Comparison of ENCODE assay signal across 11 cellular contexts in genomic region chr2:85288244-85288725, GRCh38. TPM values are rescaled to one million over a fixed set of nuclear protein-coding genes. Genes with fewer than 3 reads are reported as not detected.
DNase-seq lines count a peak whose midpoint lies in the region; TF ChIP-seq lines count a peak whose summit lies in the region.
"Had no signal": no experiment of that assay in that cellular context is flagged by ENCODE, and none has a peak within 500 bp of the region (broad histone marks: within the 10 kb centered on the region; RNA-seq: fewer than 3 reads in every experiment).

No MANE protein-coding gene starts in this region.

- POLR2A ChIA-PET in CD8-positive, alpha-beta memory T cell (lab: Charles Lee): no interaction called here

- H3K4me3 Mint-ChIP-seq in CD8-positive, alpha-beta memory T cell: no peak overlapping the region
- H3K4me3 Mint-ChIP-seq: CD14-positive monocyte had no signal

- CTCF ChIA-PET in CD8-positive, alpha-beta memory T cell (lab: Charles Lee): interaction anchor here (7.2 to 11.8 kb wide), 2 partner anchors 11 to 19 kb away, joined by 62 to 130 read pairs; no protein-coding TSS in a partner anchor

- no peaks in the 10 kb centered on the region for H3K9me2 ChIP-seq in Karpas-422 (replicated peaks; ENCODE audit: insufficient read depth, low read length)

- H3K27me3 ChIP-seq in CD8-positive, alpha-beta memory T cell (ENCODE audit: insufficient read depth, low read length, poor library complexity, severe bottlenecking): no peaks in the 10 kb centered on the region
- H3K27me3 ChIP-seq in Karpas-422 (ENCODE audit: low read length): no peaks in the 10 kb centered on the region

- H3K9me3 Mint-ChIP-seq in CD8-positive, alpha-beta memory T cell: no peaks in the 10 kb centered on the region
- H3K9me3 Mint-ChIP-seq: activated T-helper 2 cell treated with anti-CD3 and anti-CD28 coated beads, Interferon-gamma antibody, Interleukin-2, Interleukin-4, amounts not matched to agents 10 μg/mL and 5 μg/mL and 100 μg/mL, durations not matched to agents 14 hours and 24 hours and 36 hours; CD14-positive monocyte had no signal

- H3K4me3 ChIP-seq in AG10803 (ENCODE audit: low read length): no peak overlapping the region
- no peak overlapping the region for H3K4me3 ChIP-seq in cardiac fibroblast (replicated peaks in 1 of 2; ENCODE audit: low read depth in 2 of 2, low read length in 2 of 2)
- no peak overlapping the region for H3K4me3 ChIP-seq in CD8-positive, alpha-beta memory T cell (ENCODE audit: low read length)
- H3K4me3 ChIP-seq in Karpas-422 (ENCODE audit: low read length): no peak overlapping the region

- no peak overlapping the region for H3K9ac ChIP-seq in Karpas-422 (ENCODE audit: low read length)

- no peak overlapping the region for H2AFZ ChIP-seq in Karpas-422 (ENCODE audit: low read length)

- no peaks in the 10 kb centered on the region for H4K20me1 ChIP-seq in Karpas-422 (ENCODE audit: insufficient read depth, low read depth, low read length)

- H3K4me2 ChIP-seq in Karpas-422 (ENCODE audit: low read depth, low read length, poor library complexity, severe bottlenecking): no peak overlapping the region

- no peaks in the 10 kb centered on the region for H3K79me2 ChIP-seq in Karpas-422 (ENCODE audit: low read length)

- H3K27me3 Mint-ChIP-seq in CD8-positive, alpha-beta memory T cell: peaks cover 2 to 4% of the 10 kb centered on the region in 2 donors

- no peaks in the 10 kb centered on the region for H3K36me3 ChIP-seq in CD8-positive, alpha-beta memory T cell (ENCODE audit: insufficient read depth, low read length)
- H3K36me3 ChIP-seq in Karpas-422 (ENCODE audit: insufficient read depth, low read length): no peaks in the 10 kb centered on the region

- peak overlapping the region in 1 of 8 donors; percentile 28 for H3K27ac Mint-ChIP-seq in CD8-positive, alpha-beta memory T cell
- H3K27ac Mint-ChIP-seq: activated T-helper 2 cell treated with anti-CD3 and anti-CD28 coated beads, Interferon-gamma antibody, Interleukin-2, Interleukin-4, amounts not matched to agents 10 μg/mL and 5 μg/mL and 100 μg/mL, durations not matched to agents 14 hours and 24 hours and 36 hours; CD14-positive monocyte had no signal

- no peak overlapping the region for H3K27ac ChIP-seq in CD8-positive, alpha-beta memory T cell (ENCODE audit: low read depth, low read length)
- no peak overlapping the region for H3K27ac ChIP-seq in Karpas-422 (ENCODE audit: low read length)

- peaks cover 19 to 25% (median 21%) of the 10 kb centered on the region in 3 donors for H3K4me1 Mint-ChIP-seq in CD8-positive, alpha-beta memory T cell

- H3K4me1 ChIP-seq in CD8-positive, alpha-beta memory T cell (ENCODE audit: insufficient read depth, low read length): peaks cover 8% of the 10 kb centered on the region
- H3K4me1 ChIP-seq in Karpas-422 (ENCODE audit: low read length): no peaks in the 10 kb centered on the region

- no peaks in the 10 kb centered on the region for H3K36me3 Mint-ChIP-seq in CD8-positive, alpha-beta memory T cell
- H3K36me3 Mint-ChIP-seq: CD14-positive monocyte had no signal

- TF ChIP-seq CTCF in AG10803 (conservative IDR thresholded peaks at IDR 0.05; ENCODE audit: low read length) (no peak), cardiac fibroblast (IDR thresholded peaks at IDR 0.05; ENCODE audit: low read depth, low read length) (no peak)

- H3K9me3 ChIP-seq in CD8-positive, alpha-beta memory T cell (ENCODE audit: low read length): no peaks in the 10 kb centered on the region
- H3K9me3 ChIP-seq in Karpas-422 (ENCODE audit: low read length): no peaks in the 10 kb centered on the region

- DNase-seq in AG10803 (ENCODE audit: low read depth) (peak; percentile 67), LoVo (ENCODE audit: low spot score) (peak; percentile 84), cardiac fibroblast (ENCODE audit: low read depth in 2 of 2) (peak; percentile 39 to 83), mucosa of gallbladder (ENCODE audit: low spot score) (peak; percentile 66), SHP77 treated with DMSO at 0.1 percent for 48 hours (lab: John Stamatoyannopoulos, UW) (no peak), NCI-H1694 (lab: John Stamatoyannopoulos, UW) (no peak), Karpas-422 (no peak)
- DNase-seq in CD8-positive, alpha-beta memory T cell: no peak
- DNase-seq: activated CD4-positive, alpha-beta T cell treated with anti-CD3 and anti-CD28 coated beads for 1 hour had no signal

RNA-seq across cellular contexts. Expression of gene TGOLN2, which starts 39.5 kb away (rescaled TPM):
- total RNA-seq in mucosa of gallbladder: 237 TPM
- total RNA-seq in CD8-positive, alpha-beta memory T cell: 10 to 100 TPM; 93.4 to 95.6 TPM
- polyA plus RNA-seq in CD8-positive, alpha-beta memory T cell: 55.9 TPM
- 130 and 150 TPM in 2 replicates for total RNA-seq in Karpas-422 (2014; rRNA removed; shearing (Covaris generic); ENCODE audit: low replicate concordance)

Comparison
In these comparisons a context has a peak if more than half of its experiments do, and no peak if none do; other contexts are left out.
1. DNase-seq: peak in AG10803 (single experiment), LoVo (single experiment), cardiac fibroblast (2 of 2) and mucosa of gallbladder (single experiment); none in CD8-positive, alpha-beta memory T cell (0 of 5), SHP77 treated with DMSO at 0.1 percent for 48 hours (single experiment), NCI-H1694 (single experiment) and Karpas-422 (single experiment).